ENCODE assay signal across 7 cellular contexts in the genomic region with DNA sequence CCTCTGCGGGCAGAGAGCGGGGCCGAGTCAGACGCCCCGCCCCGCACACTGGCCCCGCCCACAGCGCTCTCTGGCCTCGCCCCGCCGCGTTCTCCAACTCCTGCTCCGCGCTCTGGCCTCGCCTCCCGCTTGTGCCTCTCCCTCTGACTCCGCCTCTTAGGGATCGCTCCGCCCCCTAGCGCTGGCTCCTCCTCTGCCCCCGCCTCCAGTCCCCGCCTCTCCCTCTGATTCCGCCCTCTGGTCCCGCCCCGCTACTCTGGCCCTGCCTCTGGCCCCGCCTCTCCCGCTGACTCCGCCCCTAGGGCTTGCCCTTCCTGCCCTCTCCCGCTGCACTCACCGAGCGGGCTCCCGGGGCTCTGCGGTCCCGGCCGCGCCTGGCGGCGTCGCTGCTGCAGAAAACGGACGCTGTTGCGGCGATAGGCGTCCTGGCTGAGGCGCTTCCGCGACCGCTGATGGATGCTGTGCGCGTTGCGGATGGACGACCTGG.
A peak's percentile ranks its signal among the peaks of the same experiment; 100 is the strongest.
DNase-seq lines count a peak whose midpoint lies in the region; ATAC-seq and TF ChIP-seq lines count a peak whose summit lies in the region.
"Not testable (repeated sequence)": the region's sequence is repeated elsewhere in the genome, so short reads cannot be mapped to it uniquely, and the experiment has no call there.

No MANE protein-coding gene starts in this region.

- not testable (repeated sequence) for H3K27me3 ChIP-seq in Panc1 (ENCODE audit: control insufficient read depth, insufficient read depth, low read length)

- H3K36me3 ChIP-seq in Panc1 (ENCODE audit: control insufficient read depth, insufficient read depth, low read length) = not testable (repeated sequence)

- ATAC-seq in GM19328 (IDR thresholded peaks at IDR 0.05; ENCODE audit: unreplicated experiment) (peak; percentile 89), HG02938 (IDR thresholded peaks at IDR 0.05; ENCODE audit: unreplicated experiment) (peak; percentile 89), Panc1 (peak; percentile 97)
- peak; percentile 78 for ATAC-seq in effector memory CD8-positive, alpha-beta T cell (replicated peaks)

- not testable (repeated sequence) for H3K4me1 ChIP-seq in Panc1 (ENCODE audit: control insufficient read depth, insufficient read depth, low read length)

- H3K4me1 Mint-ChIP-seq in effector memory CD8-positive, alpha-beta T cell (ENCODE audit: low read depth in 2 of 2) = not testable (repeated sequence)

- not testable (repeated sequence) for H3K27ac Mint-ChIP-seq in effector memory CD8-positive, alpha-beta T cell

- in situ Hi-C loops in Panc1 (cut with HindIII; ENCODE audit: low pct_unique_long_range_greater_than_20kb, low sequenced_read_pairs) = not testable (repeated sequence)

- H3K4me3 Mint-ChIP-seq in effector memory CD8-positive, alpha-beta T cell = peak overlapping the region; percentile 52 to 56

- not testable (repeated sequence) for H3K27ac ChIP-seq in Panc1 (ENCODE audit: low read length)

- not testable (repeated sequence) for BruUV-seq in Panc1 (replicated peaks; lab: Mats Ljungman, UMichigan)

- not testable (repeated sequence) for TF ChIP-seq CTCF in Panc1 (IDR thresholded peaks at IDR 0.05)

- DNase-seq in Panc1 (ENCODE audit: low read depth, low spot score) = not testable (repeated sequence)
- DNase-seq in activated T-cell treated with anti-CD3 and anti-CD28 coated beads for 48 hours (ENCODE audit: low read depth) (peak; percentile 85), mesenteric fat pad (ENCODE audit: low spot score) (peak; percentile 97)
- DNase-seq in effector memory CD8-positive, alpha-beta T cell = peak; percentile 94 to 96 (median 94)
- DNase-seq in stimulated activated CD4-positive, alpha-beta T cell treated with anti-CD3 and anti-CD28 coated beads, Interleukin-2, amount 100 ng/mL, for 24 hours = peak; percentile 91 to 96

- intact Hi-C loops in Panc1 (cut with micrococcal nuclease; ENCODE audit: unreplicated experiment) = not testable (repeated sequence)

- H3K9me3 ChIP-seq in Panc1 (ENCODE audit: control insufficient read depth, insufficient read depth, low read depth, low read length) = not testable (repeated sequence)

- not testable (repeated sequence) for H3K9me3 Mint-ChIP-seq in effector memory CD8-positive, alpha-beta T cell

- POLR2A ChIA-PET in Panc1 (lab: Charles Lee) = not testable (repeated sequence)

- H3K36me3 Mint-ChIP-seq in effector memory CD8-positive, alpha-beta T cell (ENCODE audit: insufficient read depth) = not testable (repeated sequence)

- peak overlapping the region; percentile 32 to 46 for H3K4me3 ChIP-seq in Panc1 (ENCODE audit: low read depth in 2 of 2, low read length in 2 of 2)

- CTCF ChIA-PET in Panc1 (lab: Charles Lee) = not testable (repeated sequence)

- not testable (repeated sequence) for H3K27me3 Mint-ChIP-seq in effector memory CD8-positive, alpha-beta T cell
